ENCODE assay signal across 9 cellular contexts in genomic region chr11:114080219-114080618, GRCh38. TPM values are rescaled to one million over a fixed set of nuclear protein-coding genes. Genes with fewer than 3 reads are reported as not detected.
DNase-seq lines count a peak whose midpoint lies in the region; ATAC-seq and TF ChIP-seq lines count a peak whose summit lies in the region.
"Had no signal": no experiment of that assay in that cellular context is flagged by ENCODE, and none has a peak within 500 bp of the region (broad histone marks: within the 10 kb centered on the region; RNA-seq: fewer than 3 reads in every experiment).

No MANE protein-coding gene starts in this region.

- H3K27ac ChIP-seq in cingulate gyrus (ENCODE audit: low read depth, low read length) = peak overlapping the region; percentile 58

- H3K4me3 Mint-ChIP-seq in CD14-positive monocyte = peak overlapping the region in 1 of 2 donors; percentile 77
- peak overlapping the region; percentile 95 for H3K4me3 Mint-ChIP-seq in natural killer cell
- H3K4me3 Mint-ChIP-seq: activated naive CD8-positive, alpha-beta T cell treated with anti-CD3 and anti-CD28 coated beads, Interleukin-2, amount 10 ng/mL, durations not matched to agents 7 days and 5 days had no signal

- H3K36me3 Mint-ChIP-seq in CD14-positive monocyte (peaks cover 0 to 10% of the 10 kb centered on the region in 2 donors), natural killer cell (no peaks in the 10 kb centered on the region)

- peak; percentile 51 to 80 (median 60) for ATAC-seq in natural killer cell
- ATAC-seq in GM21786 (IDR thresholded peaks at IDR 0.05; ENCODE audit: unreplicated experiment) = no peak
- no peak for ATAC-seq in GM21737 (IDR thresholded peaks at IDR 0.05; ENCODE audit: unreplicated experiment)

- intact Hi-C loops in CD14-positive monocyte (cut with micrococcal nuclease) = loop anchor here in 1 of 2 donors (10.0 kb wide), 1 partner anchor 55 kb away; no protein-coding TSS in a partner anchor
- intact Hi-C loops in natural killer cell (cut with micrococcal nuclease) = loop anchor here (5.0 kb wide), 1 partner anchor 52 kb away; no protein-coding TSS in a partner anchor

- H3K9me3 Mint-ChIP-seq in CD14-positive monocyte = peaks cover 0 to 3% (median 0%) of the 10 kb centered on the region in 7 donors
- no peaks in the 10 kb centered on the region for H3K9me3 Mint-ChIP-seq in natural killer cell
- H3K9me3 Mint-ChIP-seq: activated naive CD8-positive, alpha-beta T cell treated with anti-CD3 and anti-CD28 coated beads, Interleukin-2, amount 10 ng/mL, durations not matched to agents 7 days and 5 days had no signal

- H3K4me1 Mint-ChIP-seq in CD14-positive monocyte = peaks cover 80% of the 10 kb centered on the region
- H3K4me1 Mint-ChIP-seq in natural killer cell = peaks cover 94% of the 10 kb centered on the region in 2 donors

- peak overlapping the region in 4 of 7 donors; percentile 13 to 76 (median 36) for H3K27ac Mint-ChIP-seq in CD14-positive monocyte
- H3K27ac Mint-ChIP-seq in natural killer cell = peak overlapping the region; percentile 89 to 100
- H3K27ac Mint-ChIP-seq: activated naive CD8-positive, alpha-beta T cell treated with anti-CD3 and anti-CD28 coated beads, Interleukin-2, amount 10 ng/mL, durations not matched to agents 7 days and 5 days had no signal

- H3K27me3 Mint-ChIP-seq in CD14-positive monocyte (ENCODE audit: low read depth in 3 of 3) (peaks cover 20 to 27% (median 22%) of the 10 kb centered on the region in 3 donors), natural killer cell (ENCODE audit: low read depth in 2 of 2) (no peaks in the 10 kb centered on the region)

- DNase-seq in CD14-positive monocyte (ENCODE audit: low spot score) = no peak
- DNase-seq in NOMO-1 (lab: John Stamatoyannopoulos, UW; ENCODE audit: unreplicated experiment in 2 of 2) = peak; percentile 54 to 82
- no peak for DNase-seq in natural killer cell
- DNase-seq in medulla oblongata (ENCODE audit: extremely low spot score) = no peak
- DNase-seq in NCI-H187 (lab: John Stamatoyannopoulos, UW) = no peak
- DNase-seq: activated naive CD8-positive, alpha-beta T cell treated with anti-CD3 and anti-CD28 coated beads, Interleukin-2, amount 10 ng/mL, durations not matched to agents 7 days and 5 days had no signal

- TF ChIP-seq CTCF in CD14-positive monocyte (IDR thresholded peaks at IDR 0.05) (no peak), natural killer cell (IDR thresholded peaks at IDR 0.05) (no peak)

RNA-seq across cellular contexts. Expression of gene ZBTB16, which starts 20.7 kb away (rescaled TPM):
- polyA plus RNA-seq in CD14-positive monocyte = 1 to 10 TPM; 4.1 to 8.3 TPM
- total RNA-seq in natural killer cell = 100 to 1,000 TPM; 104 to 224 (median 156) TPM

Comparison
In these comparisons a context has a peak if more than half of its experiments do, and no peak if none do; other contexts are left out.
1. DNase-seq: peak in NOMO-1 (2 of 2); none in CD14-positive monocyte (single experiment), natural killer cell (single experiment), medulla oblongata (single experiment) and NCI-H187 (0 of 2).
2. ATAC-seq: peak in natural killer cell (3 of 3); none in GM21786 (single experiment) and GM21737 (single experiment).